27 cellular contexts compared by ENCODE assay signal in the genomic region with DNA sequence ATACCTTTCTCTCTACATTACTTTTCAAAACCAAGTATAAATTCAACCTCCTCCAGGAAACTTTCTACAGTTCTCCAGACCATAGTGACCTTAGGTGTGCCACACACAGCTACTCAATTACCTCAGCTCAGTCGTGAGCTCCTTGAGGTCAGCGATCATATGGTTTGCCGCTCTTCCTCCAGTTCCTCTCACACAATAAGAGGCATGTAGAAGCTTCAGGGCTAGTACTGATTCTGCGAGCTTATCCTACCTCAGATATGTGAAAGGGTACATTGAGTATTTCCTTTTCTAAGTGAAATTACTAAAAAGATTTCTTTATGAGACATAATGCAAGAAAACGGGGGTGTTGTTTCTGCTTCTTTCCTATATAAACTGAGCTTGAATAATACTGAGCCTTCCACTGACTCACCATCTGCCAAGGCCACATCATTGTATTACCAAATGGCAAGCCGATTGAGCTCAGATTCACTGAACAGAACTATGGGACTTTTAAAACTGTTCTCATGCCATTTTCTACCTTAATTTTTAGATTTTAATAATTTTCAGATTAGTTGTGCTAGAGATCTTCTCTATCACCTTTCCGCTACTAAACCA.
DNase-seq lines count a peak whose midpoint lies in the region; ATAC-seq and TF ChIP-seq lines count a peak whose summit lies in the region.
"Had no signal": no experiment of that assay in that cellular context is flagged by ENCODE, and none has a peak within 500 bp of the region (broad histone marks: within the 10 kb centered on the region; RNA-seq: fewer than 3 reads in every experiment).

No MANE protein-coding gene starts in this region.

- H3K27me3 ChIP-seq in breast epithelium (peaks cover 0 to 37% of the 10 kb centered on the region in 2 donors), gastrocnemius medialis (no peaks in the 10 kb centered on the region), body of pancreas (no peaks in the 10 kb centered on the region)
- H3K27me3 ChIP-seq: gastroesophageal sphincter, MG63, neural progenitor cell, Peyer's patch, vagina had no signal

- no peak overlapping the region for H3K4me3 Mint-ChIP-seq in MCF 10A (ENCODE audit: unreplicated experiment)
- no peak overlapping the region for H3K4me3 Mint-ChIP-seq in T-helper 2 cell treated with Interferon-gamma antibody and Interleukin-4, amounts not matched to agents 5 μg/mL and 100 μg/mL, for 36 hours
- peak overlapping the region; percentile 29 for H3K4me3 Mint-ChIP-seq in stimulated activated effector memory CD8-positive, alpha-beta T cell treated with anti-CD3 and anti-CD28 coated beads, Interleukin-12 subunit alpha, Interleukin-12 subunit beta, amount 100 ng/mL, for 72 hours
- H3K4me3 Mint-ChIP-seq: activated naive CD8-positive, alpha-beta T cell treated with anti-CD3 and anti-CD28 coated beads, Interleukin-2, amount 10 ng/mL, durations not matched to agents 7 days and 5 days; CD14-positive monocyte; neural progenitor cell had no signal

- H3K27ac ChIP-seq in breast epithelium (no peak overlapping the region), gastrocnemius medialis (no peak overlapping the region), body of pancreas (no peak overlapping the region)
- H3K27ac ChIP-seq: 22Rv1, gastroesophageal sphincter, neural progenitor cell, parathyroid adenoma, Peyer's patch, vagina had no signal

- H3K36me3 Mint-ChIP-seq in MCF 10A (ENCODE audit: insufficient read depth, unreplicated experiment), result peaks cover under 1% of the 10 kb centered on the region
- no peaks in the 10 kb centered on the region for H3K36me3 Mint-ChIP-seq in T-helper 2 cell treated with Interferon-gamma antibody and Interleukin-4, amounts not matched to agents 5 μg/mL and 100 μg/mL, for 36 hours (ENCODE audit: low read depth)
- no peaks in the 10 kb centered on the region for H3K36me3 Mint-ChIP-seq in stimulated activated effector memory CD8-positive, alpha-beta T cell treated with anti-CD3 and anti-CD28 coated beads, Interleukin-12 subunit alpha, Interleukin-12 subunit beta, amount 100 ng/mL, for 72 hours
- H3K36me3 Mint-ChIP-seq: activated naive CD8-positive, alpha-beta T cell treated with anti-CD3 and anti-CD28 coated beads, Interleukin-2, amount 10 ng/mL, durations not matched to agents 7 days and 5 days; CD14-positive monocyte; neural progenitor cell had no signal

- CTCF ChIA-PET in MCF 10A (lab: Yijun Ruan, JAX), result interaction anchor here (0.5 to 1.9 kb wide), 2 partner anchors 35 to 260 kb away, joined by 3 to 6 read pairs; no protein-coding TSS in a partner anchor

- H3K9me3 Mint-ChIP-seq in MCF 10A (ENCODE audit: unreplicated experiment), result no peaks in the 10 kb centered on the region
- no peaks in the 10 kb centered on the region for H3K9me3 Mint-ChIP-seq in T-helper 2 cell treated with Interferon-gamma antibody and Interleukin-4, amounts not matched to agents 5 μg/mL and 100 μg/mL, for 36 hours
- H3K9me3 Mint-ChIP-seq in stimulated activated effector memory CD8-positive, alpha-beta T cell treated with anti-CD3 and anti-CD28 coated beads, Interleukin-12 subunit alpha, Interleukin-12 subunit beta, amount 100 ng/mL, for 72 hours, result no peaks in the 10 kb centered on the region
- H3K9me3 Mint-ChIP-seq: activated naive CD8-positive, alpha-beta T cell treated with anti-CD3 and anti-CD28 coated beads, Interleukin-2, amount 10 ng/mL, durations not matched to agents 7 days and 5 days; CD14-positive monocyte; neural progenitor cell had no signal

- H3K4me1 Mint-ChIP-seq in MCF 10A (ENCODE audit: insufficient read depth, unreplicated experiment), result no peaks in the 10 kb centered on the region
- peaks cover 6% of the 10 kb centered on the region for H3K4me1 Mint-ChIP-seq in T-helper 2 cell treated with Interferon-gamma antibody and Interleukin-4, amounts not matched to agents 5 μg/mL and 100 μg/mL, for 36 hours (ENCODE audit: low read depth)
- H3K4me1 Mint-ChIP-seq in stimulated activated effector memory CD8-positive, alpha-beta T cell treated with anti-CD3 and anti-CD28 coated beads, Interleukin-12 subunit alpha, Interleukin-12 subunit beta, amount 100 ng/mL, for 72 hours, result peaks cover 24% of the 10 kb centered on the region
- H3K4me1 Mint-ChIP-seq: activated naive CD8-positive, alpha-beta T cell treated with anti-CD3 and anti-CD28 coated beads, Interleukin-2, amount 10 ng/mL, durations not matched to agents 7 days and 5 days had no signal

- H3K4me1 ChIP-seq in breast epithelium (no peaks in the 10 kb centered on the region), gastrocnemius medialis (no peaks in the 10 kb centered on the region), body of pancreas (no peaks in the 10 kb centered on the region)
- H3K4me1 ChIP-seq: gastroesophageal sphincter, parathyroid adenoma, Peyer's patch, vagina had no signal

- H3K4me3 ChIP-seq in breast epithelium (no peak overlapping the region), gastrocnemius medialis (no peak overlapping the region), body of pancreas (no peak overlapping the region)
- H3K4me3 ChIP-seq: gastroesophageal sphincter, GM12878, K562, MG63, neural progenitor cell, Peyer's patch, vagina had no signal

- WGBS in body of pancreas, 2 donors, result 69 to 84% methylated on average over 6 to 7 of the region's 7 CpGs

- BruUV-seq in MCF 10A (replicated peaks; lab: Mats Ljungman, UMichigan), result no TSS peak

- POLR2A ChIA-PET in MCF 10A (lab: Yijun Ruan, JAX), result no interaction called here

- DNase-seq in DMS 273 (lab: John Stamatoyannopoulos, UW; ENCODE audit: unreplicated experiment) (peak; percentile 17), DMS 273 treated with DMSO at 0.1 percent for 48 hours (lab: John Stamatoyannopoulos, UW) (no peak), MCF 10A (ENCODE audit: unreplicated experiment) (peak; percentile 17), breast epithelium (ENCODE audit: low spot score in 2 of 2) (no peak), gastrocnemius medialis (no peak), body of pancreas (no peak)
- DNase-seq in T-helper 2 cell treated with Interferon-gamma antibody and Interleukin-4, amounts not matched to agents 5 μg/mL and 100 μg/mL, for 36 hours (ENCODE audit: low spot score), result peak; percentile 21
- DNase-seq in stimulated activated effector memory CD8-positive, alpha-beta T cell treated with anti-CD3 and anti-CD28 coated beads, Interleukin-12 subunit alpha, Interleukin-12 subunit beta, amount 100 ng/mL, for 72 hours (ENCODE audit: low spot score in 2 of 2), result peak in 1 of 2 donors; percentile 48
- DNase-seq: activated naive CD8-positive, alpha-beta T cell treated with anti-CD3 and anti-CD28 coated beads, Interleukin-2, amount 10 ng/mL, durations not matched to agents 7 days and 5 days; GOT3; hypothalamus; MG63; NCI-H1105 treated with DMSO at 0.1 percent for 48 hours; NCI-H2081; NCI-H345; Peyer's patch; SHP77 treated with DMSO at 0.1 percent for 48 hours; stimulated activated naive CD4-positive, alpha-beta T cell treated with Interleukin-2 at 50 U/mL for 16 hours; T1000 had no signal

- H3K27ac Mint-ChIP-seq in MCF 10A (ENCODE audit: low read depth, unreplicated experiment), result no peak overlapping the region
- no peak overlapping the region for H3K27ac Mint-ChIP-seq in T-helper 2 cell treated with Interferon-gamma antibody and Interleukin-4, amounts not matched to agents 5 μg/mL and 100 μg/mL, for 36 hours
- no peak overlapping the region for H3K27ac Mint-ChIP-seq in stimulated activated effector memory CD8-positive, alpha-beta T cell treated with anti-CD3 and anti-CD28 coated beads, Interleukin-12 subunit alpha, Interleukin-12 subunit beta, amount 100 ng/mL, for 72 hours
- H3K27ac Mint-ChIP-seq: activated naive CD8-positive, alpha-beta T cell treated with anti-CD3 and anti-CD28 coated beads, Interleukin-2, amount 10 ng/mL, durations not matched to agents 7 days and 5 days; CD14-positive monocyte; neural progenitor cell had no signal

- intact Hi-C loops in MCF 10A (cut with micrococcal nuclease) (no loop called here), breast epithelium (cut with DNase I; ENCODE audit: low total_unique reads) (no loop called here), gastrocnemius medialis (cut with DNase I; ENCODE audit: low total_unique reads) (no loop called here), body of pancreas (cut with DNase I) (no loop called here)

- in situ Hi-C loops in gastrocnemius medialis (cut with MboI; ENCODE audit: low sequenced_read_pairs in 4 of 4), result no loop called here

- peaks cover 30% of the 10 kb centered on the region for H3K27me3 Mint-ChIP-seq in MCF 10A (ENCODE audit: insufficient read depth, unreplicated experiment)
- no peaks in the 10 kb centered on the region for H3K27me3 Mint-ChIP-seq in T-helper 2 cell treated with Interferon-gamma antibody and Interleukin-4, amounts not matched to agents 5 μg/mL and 100 μg/mL, for 36 hours (ENCODE audit: low read depth)

- peak; percentile 95 for ATAC-seq in stimulated activated effector memory CD8-positive, alpha-beta T cell treated with anti-CD3 and anti-CD28 coated beads, Interleukin-12 subunit alpha, Interleukin-12 subunit beta, amount 100 ng/mL, for 72 hours
- ATAC-seq in gastrocnemius medialis, result no peak
- no peak for ATAC-seq in body of pancreas
- ATAC-seq: gastroesophageal sphincter, GM12878, K562 had no signal

- no peak for TF ChIP-seq POLR2A in breast epithelium (IDR thresholded peaks at IDR 0.05)
- TF ChIP-seq POLR2A in gastrocnemius medialis (IDR thresholded peaks at IDR 0.05), result no peak
- TF ChIP-seq POLR2A in body of pancreas (IDR thresholded peaks at IDR 0.05), result no peak

- H3K36me3 ChIP-seq in breast epithelium, result no peaks in the 10 kb centered on the region
- no peaks in the 10 kb centered on the region for H3K36me3 ChIP-seq in gastrocnemius medialis
- no peaks in the 10 kb centered on the region for H3K36me3 ChIP-seq in body of pancreas (replicated peaks in 1 of 2; ENCODE audit: insufficient read depth in 1 of 2, low read depth in 2 of 2)
- H3K36me3 ChIP-seq: gastroesophageal sphincter, MG63, neural progenitor cell, Peyer's patch, vagina had no signal

- TF ChIP-seq CTCF in MCF 10A (IDR thresholded peaks at IDR 0.05; ENCODE audit: unreplicated experiment) (no peak), breast epithelium (IDR thresholded peaks at IDR 0.05) (no peak), gastrocnemius medialis (IDR thresholded peaks at IDR 0.05 in 4 of 5, conservative IDR thresholded peaks at IDR 0.05 in 1 of 5) (no peak), body of pancreas (IDR thresholded peaks at IDR 0.05) (no peak)

- H3K9me3 ChIP-seq in breast epithelium, result no peaks in the 10 kb centered on the region
- no peaks in the 10 kb centered on the region for H3K9me3 ChIP-seq in gastrocnemius medialis
- no peaks in the 10 kb centered on the region for H3K9me3 ChIP-seq in body of pancreas
- H3K9me3 ChIP-seq: gastroesophageal sphincter, MG63, Peyer's patch, vagina had no signal

Comparison
In these comparisons a context has a peak if more than half of its experiments do, and no peak if none do; other contexts are left out.
1. DNase-seq: peak in DMS 273 (single experiment), MCF 10A (single experiment) and T-helper 2 cell treated with Interferon-gamma antibody and Interleukin-4, amounts not matched to agents 5 μg/mL and 100 μg/mL, for 36 hours (single experiment); none in DMS 273 treated with DMSO at 0.1 percent for 48 hours (single experiment), breast epithelium (0 of 2), gastrocnemius medialis (0 of 2) and body of pancreas (0 of 4).